In genomic region chr11:113555071-113555739, GRCh38 we compare ENCODE assay signal across 1 cellular context.
A peak's percentile ranks its signal among the peaks of the same experiment; 100 is the strongest.
TF ChIP-seq lines count a peak whose summit lies in the region.

No MANE protein-coding gene starts in this region.

TF ChIP-seq in K562, 482 proteins besides CTCF, POLR2A, EP300 and RAD21 (continued from another document and continues in another):
- TF ChIP-seq ZNF354B (CRISPR knock-in tag; IDR thresholded peaks at IDR 0.05), result no peak
- TF ChIP-seq FOXA1 (IDR thresholded peaks at IDR 0.05; ENCODE audit: borderline replicate concordance), result no peak
- TF ChIP-seq ATF6 (CRISPR knock-in tag; IDR thresholded peaks at IDR 0.05), result no peak
- peak; percentile 33; the same call in 1 of the 2 replicates for TF ChIP-seq TEAD4 (IDR thresholded peaks at IDR 0.05; ENCODE audit: low read length)
- no peak for TF ChIP-seq TEAD4 (CRISPR knock-in tag; IDR thresholded peaks at IDR 0.05; ENCODE audit: borderline replicate concordance)
- no peak for TF ChIP-seq RBM22 (IDR thresholded peaks at IDR 0.05; ENCODE audit: low read depth, low read length, poor library complexity, severe bottlenecking)
- TF ChIP-seq DNMT1 (IDR thresholded peaks at IDR 0.05), result no peak
- TF ChIP-seq PHTF2 (CRISPR knock-in tag; IDR thresholded peaks at IDR 0.05), result no peak
- TF ChIP-seq GATAD2B (IDR thresholded peaks at IDR 0.05; ENCODE audit: borderline replicate concordance), result no peak
- no peak for TF ChIP-seq FIP1L1 (IDR thresholded peaks at IDR 0.05; ENCODE audit: low read depth, low read length, poor library complexity, severe bottlenecking)
- TF ChIP-seq KDM1A (IDR thresholded peaks at IDR 0.05), result peak; percentile 26 to 37; a peak in 2 of 4 replicates
- no peak for TF ChIP-seq ZNF75A (CRISPR knock-in tag; IDR thresholded peaks at IDR 0.05)
- no peak for TF ChIP-seq GTF2A2 (tag; IDR thresholded peaks at IDR 0.05)
- 0 out of 4 replicates have a peak, but pooled peaks of 1 of the 2 experiments have one; percentile 42 for TF ChIP-seq TBL1XR1 (IDR thresholded peaks at IDR 0.05; ENCODE audit: low read length in 2 of 2)
- TF ChIP-seq ZNF436 (CRISPR knock-in tag; IDR thresholded peaks at IDR 0.05), result no peak
- TF ChIP-seq DPF2 (IDR thresholded peaks at IDR 0.05), result peak; percentile 32; the same call in 1 of the 2 replicates
- peak; percentile 51; the same call in 1 of the 2 replicates for TF ChIP-seq NCOR1 (IDR thresholded peaks at IDR 0.05)
- no peak for TF ChIP-seq PCBP2 (IDR thresholded peaks at IDR 0.05; ENCODE audit: low read depth, low read length, poor library complexity, severe bottlenecking)
- no peak for TF ChIP-seq SRSF9 (IDR thresholded peaks at IDR 0.05; ENCODE audit: borderline replicate concordance, low read depth, low read length)
- TF ChIP-seq POU5F1 (IDR thresholded peaks at IDR 0.05; ENCODE audit: borderline replicate concordance, low read depth, low read length, partially characterized antibody), result no peak
- no peak for TF ChIP-seq HDAC2 (IDR thresholded peaks at IDR 0.05)
- TF ChIP-seq PML (IDR thresholded peaks at IDR 0.05; ENCODE audit: low read length), result no peak
- no peak for TF ChIP-seq BHLHE40 (IDR thresholded peaks at IDR 0.05; ENCODE audit: low read length)
- no peak for TF ChIP-seq CBX8 (IDR thresholded peaks at IDR 0.05; ENCODE audit: borderline replicate concordance, extremely low read depth, low read depth, low read length, poor library complexity, severe bottlenecking)
- peak; percentile 51; the same call in 1 of the 2 replicates for TF ChIP-seq LEF1 (IDR thresholded peaks at IDR 0.05)
- TF ChIP-seq TCF3 (CRISPR knock-in tag; IDR thresholded peaks at IDR 0.05), result peak; percentile 77
- no peak for TF ChIP-seq NFIC (IDR thresholded peaks at IDR 0.05)
- TF ChIP-seq ETV6 (IDR thresholded peaks at IDR 0.05; ENCODE audit: borderline replicate concordance in 1 of 2, low read depth in 2 of 2, low read length in 1 of 2), result no peak
- no peak for TF ChIP-seq ETV6 (CRISPR knock-in tag; IDR thresholded peaks at IDR 0.05; ENCODE audit: borderline replicate concordance)
- TF ChIP-seq E2F3 (CRISPR knock-in tag; IDR thresholded peaks at IDR 0.05), result no peak
- TF ChIP-seq CHD1 (IDR thresholded peaks at IDR 0.05; ENCODE audit: low read length), result no peak
- TF ChIP-seq FOSL1 (tag; conservative IDR thresholded peaks at IDR 0.05), result 0 out of 2 replicates have a peak, but pooled peaks have one; percentile 12
- TF ChIP-seq ZNF384 (IDR thresholded peaks at IDR 0.05; ENCODE audit: low read depth, low read length), result peak; percentile 50
- TF ChIP-seq ATF1 (CRISPR knock-in tag; IDR thresholded peaks at IDR 0.05), result no peak
- peak; percentile 50 for TF ChIP-seq ATF1 (tag; IDR thresholded peaks at IDR 0.05)
- TF ChIP-seq STAT5A (IDR thresholded peaks at IDR 0.05; ENCODE audit: borderline replicate concordance, low read length), result peak; percentile 71; the same call in 1 of the 2 replicates
- no peak for TF ChIP-seq ZNF707 (CRISPR knock-in tag; conservative IDR thresholded peaks at IDR 0.05)
- TF ChIP-seq SAFB2 (IDR thresholded peaks at IDR 0.05; ENCODE audit: borderline replicate concordance, low read depth, low read length, severe bottlenecking), result no peak
- TF ChIP-seq ZNF766 (CRISPR knock-in tag; conservative IDR thresholded peaks at IDR 0.05), result no peak
- TF ChIP-seq, protein P1, sequence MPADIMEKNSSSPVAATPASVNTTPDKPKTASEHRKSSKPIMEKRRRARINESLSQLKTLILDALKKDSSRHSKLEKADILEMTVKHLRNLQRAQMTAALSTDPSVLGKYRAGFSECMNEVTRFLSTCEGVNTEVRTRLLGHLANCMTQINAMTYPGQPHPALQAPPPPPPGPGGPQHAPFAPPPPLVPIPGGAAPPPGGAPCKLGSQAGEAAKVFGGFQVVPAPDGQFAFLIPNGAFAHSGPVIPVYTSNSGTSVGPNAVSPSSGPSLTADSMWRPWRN (IDR thresholded peaks at IDR 0.05; ENCODE audit: low read depth), result no peak
- no peak for TF ChIP-seq SMAD1 (IDR thresholded peaks at IDR 0.05; ENCODE audit: low read depth, low read length, partially characterized antibody)
- TF ChIP-seq KAT7 (CRISPR knock-in tag; IDR thresholded peaks at IDR 0.05; ENCODE audit: borderline replicate concordance), result no peak
- TF ChIP-seq ZNF695 (CRISPR knock-in tag; IDR thresholded peaks at IDR 0.05), result no peak
- TF ChIP-seq, protein P2, sequence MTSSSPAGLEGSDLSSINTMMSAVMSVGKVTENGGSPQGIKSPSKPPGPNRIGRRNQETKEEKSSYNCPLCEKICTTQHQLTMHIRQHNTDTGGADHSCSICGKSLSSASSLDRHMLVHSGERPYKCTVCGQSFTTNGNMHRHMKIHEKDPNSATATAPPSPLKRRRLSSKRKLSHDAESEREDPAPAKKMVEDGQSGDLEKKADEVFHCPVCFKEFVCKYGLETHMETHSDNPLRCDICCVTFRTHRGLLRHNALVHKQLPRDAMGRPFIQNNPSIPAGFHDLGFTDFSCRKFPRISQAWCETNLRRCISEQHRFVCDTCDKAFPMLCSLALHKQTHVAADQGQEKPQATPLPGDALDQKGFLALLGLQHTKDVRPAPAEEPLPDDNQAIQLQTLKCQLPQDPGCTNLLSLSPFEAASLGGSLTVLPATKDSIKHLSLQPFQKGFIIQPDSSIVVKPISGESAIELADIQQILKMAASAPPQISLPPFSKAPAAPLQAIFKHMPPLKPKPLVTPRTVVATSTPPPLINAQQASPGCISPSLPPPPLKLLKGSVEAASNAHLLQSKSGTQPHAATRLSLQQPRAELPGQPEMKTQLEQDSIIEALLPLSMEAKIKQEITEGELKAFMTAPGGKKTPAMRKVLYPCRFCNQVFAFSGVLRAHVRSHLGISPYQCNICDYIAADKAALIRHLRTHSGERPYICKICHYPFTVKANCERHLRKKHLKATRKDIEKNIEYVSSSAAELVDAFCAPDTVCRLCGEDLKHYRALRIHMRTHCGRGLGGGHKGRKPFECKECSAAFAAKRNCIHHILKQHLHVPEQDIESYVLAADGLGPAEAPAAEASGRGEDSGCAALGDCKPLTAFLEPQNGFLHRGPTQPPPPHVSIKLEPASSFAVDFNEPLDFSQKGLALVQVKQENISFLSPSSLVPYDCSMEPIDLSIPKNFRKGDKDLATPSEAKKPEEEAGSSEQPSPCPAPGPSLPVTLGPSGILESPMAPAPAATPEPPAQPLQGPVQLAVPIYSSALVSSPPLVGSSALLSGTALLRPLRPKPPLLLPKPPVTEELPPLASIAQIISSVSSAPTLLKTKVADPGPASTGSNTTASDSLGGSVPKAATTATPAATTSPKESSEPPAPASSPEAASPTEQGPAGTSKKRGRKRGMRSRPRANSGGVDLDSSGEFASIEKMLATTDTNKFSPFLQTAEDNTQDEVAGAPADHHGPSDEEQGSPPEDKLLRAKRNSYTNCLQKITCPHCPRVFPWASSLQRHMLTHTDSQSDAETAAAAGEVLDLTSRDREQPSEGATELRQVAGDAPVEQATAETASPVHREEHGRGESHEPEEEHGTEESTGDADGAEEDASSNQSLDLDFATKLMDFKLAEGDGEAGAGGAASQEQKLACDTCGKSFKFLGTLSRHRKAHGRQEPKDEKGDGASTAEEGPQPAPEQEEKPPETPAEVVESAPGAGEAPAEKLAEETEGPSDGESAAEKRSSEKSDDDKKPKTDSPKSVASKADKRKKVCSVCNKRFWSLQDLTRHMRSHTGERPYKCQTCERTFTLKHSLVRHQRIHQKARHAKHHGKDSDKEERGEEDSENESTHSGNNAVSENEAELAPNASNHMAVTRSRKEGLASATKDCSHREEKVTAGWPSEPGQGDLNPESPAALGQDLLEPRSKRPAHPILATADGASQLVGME (CRISPR knock-in tag; IDR thresholded peaks at IDR 0.05), result no peak
- no peak for TF ChIP-seq EP400 (IDR thresholded peaks at IDR 0.05)
- TF ChIP-seq PYGO2 (tag; IDR thresholded peaks at IDR 0.05), result no peak
- peak; percentile 5 for TF ChIP-seq MEIS2 (IDR thresholded peaks at IDR 0.05; ENCODE audit: partially characterized antibody)
- no peak for TF ChIP-seq ZFP36 (IDR thresholded peaks at IDR 0.05; ENCODE audit: low read depth, low read length, partially characterized antibody)
- no peak for TF ChIP-seq ZNF444 (CRISPR knock-in tag; IDR thresholded peaks at IDR 0.05)
- 0 out of 2 replicates have a peak, but pooled peaks have one; percentile 27 for TF ChIP-seq ZNF592 (IDR thresholded peaks at IDR 0.05)
- TF ChIP-seq CTBP1 (IDR thresholded peaks at IDR 0.05; ENCODE audit: borderline replicate concordance), result 0 out of 2 replicates have a peak, but pooled peaks have one; percentile 25
- TF ChIP-seq DMBX1 (CRISPR knock-in tag; IDR thresholded peaks at IDR 0.05; ENCODE audit: borderline replicate concordance), result peak; percentile 60; the same call in 1 of the 2 replicates
- peak; percentile 28; the same call in 1 of the 2 replicates for TF ChIP-seq FOXM1 (IDR thresholded peaks at IDR 0.05; ENCODE audit: low read depth)
- TF ChIP-seq FOXM1 (CRISPR knock-in tag; IDR thresholded peaks at IDR 0.05; ENCODE audit: low read depth), result no peak
- TF ChIP-seq MIER1 (IDR thresholded peaks at IDR 0.05; ENCODE audit: low read depth), result no peak
- peak; percentile 46; the same call in 1 of the 2 replicates for TF ChIP-seq TFAP4 (CRISPR knock-in tag; IDR thresholded peaks at IDR 0.05; ENCODE audit: borderline replicate concordance)
- no peak for TF ChIP-seq SMAD4 (CRISPR knock-in tag; conservative IDR thresholded peaks at IDR 0.05)
- no peak for TF ChIP-seq HOXB6 (CRISPR knock-in tag; IDR thresholded peaks at IDR 0.05; ENCODE audit: borderline replicate concordance)
- TF ChIP-seq KLF10 (CRISPR knock-in tag; IDR thresholded peaks at IDR 0.05), result no peak
- TF ChIP-seq DDX20 (tag; IDR thresholded peaks at IDR 0.05; ENCODE audit: low read depth), result no peak
- TF ChIP-seq RBM34 (IDR thresholded peaks at IDR 0.05; ENCODE audit: borderline replicate concordance, insufficient read depth, low read length), result no peak
- peak; percentile 57; the same call in 1 of the 2 replicates for TF ChIP-seq SMARCA4 (IDR thresholded peaks at IDR 0.05)
- TF ChIP-seq MTA2 (IDR thresholded peaks at IDR 0.05; ENCODE audit: low read depth), result no peak
- TF ChIP-seq TRIM28 (IDR thresholded peaks at IDR 0.05), result no peak
- no peak for TF ChIP-seq ZC3H11A (IDR thresholded peaks at IDR 0.05; ENCODE audit: low read depth, low read length)
- TF ChIP-seq CREB5 (CRISPR knock-in tag; IDR thresholded peaks at IDR 0.05), result no peak
- TF ChIP-seq RCOR1 (IDR thresholded peaks at IDR 0.05; ENCODE audit: borderline replicate concordance in 1 of 2, low read depth in 2 of 2, low read length in 2 of 2), result peak in 1 of 2 experiments; percentile 41; a peak in 1 of 4 replicates
